ENCODE assay signal across 8 cellular contexts in the genomic region with DNA sequence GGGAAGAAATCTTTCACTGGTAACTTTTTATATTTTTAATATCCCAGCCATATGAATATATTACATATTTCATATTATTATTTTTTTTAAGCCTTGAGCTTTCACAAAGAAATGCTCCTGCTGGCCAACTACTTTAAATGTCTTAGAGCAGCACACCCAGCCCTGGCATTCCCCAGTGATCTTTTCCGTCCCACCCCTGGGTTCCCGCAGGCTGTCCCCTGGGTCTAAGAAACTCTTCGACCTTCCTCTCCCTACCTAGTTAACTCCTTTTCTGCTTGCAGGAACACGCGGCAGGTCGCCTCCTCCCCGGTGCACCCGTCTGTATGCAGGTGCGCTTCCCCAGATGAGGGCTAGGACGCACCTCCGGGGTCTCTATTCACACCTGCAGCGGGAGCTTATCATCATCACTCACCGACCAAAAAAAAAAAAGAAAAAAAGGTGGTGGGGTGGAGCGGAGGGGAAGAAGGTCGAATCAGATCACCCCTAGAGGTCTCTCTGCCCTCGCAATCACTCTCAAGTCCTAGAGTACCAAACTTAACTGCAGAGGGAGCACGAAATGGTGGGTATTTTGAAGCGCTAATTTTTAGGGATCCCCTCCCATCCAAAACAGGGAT. TPM values are rescaled to one million over a fixed set of nuclear protein-coding genes. Genes with fewer than 3 reads are reported as not detected.
DNase-seq lines count a peak whose midpoint lies in the region; ATAC-seq, FAIRE-seq and TF ChIP-seq lines count a peak whose summit lies in the region.

No MANE protein-coding gene starts in this region.

- peak overlapping the region; percentile 95 for H2AFZ ChIP-seq in astrocyte (ENCODE audit: low read depth, low read length)

- H3K27me3 Mint-ChIP-seq in astrocyte (ENCODE audit: low read depth, unreplicated experiment) (no peaks in the 10 kb centered on the region), immature natural killer cell (ENCODE audit: low read depth in 3 of 3) (peaks cover 0 to 11% (median 3%) of the 10 kb centered on the region in 3 donors)

- H3K36me3 ChIP-seq in ES-I3 (ENCODE audit: insufficient read depth, low read length), result no peaks in the 10 kb centered on the region; the same call in 1 of the 2 replicates
- H3K36me3 ChIP-seq in astrocyte (ENCODE audit: insufficient read depth, low read length), result no peaks in the 10 kb centered on the region

- peak overlapping the region; percentile 71 for H3K27ac ChIP-seq in astrocyte (ENCODE audit: low read depth, low read length)

- H3K4me2 ChIP-seq in astrocyte (ENCODE audit: low read length), result peak overlapping the region; percentile 98

- peak overlapping the region; percentile 95 for H3K4me3 ChIP-seq in astrocyte (ENCODE audit: insufficient read depth, low read depth, low read length)

- H3K4me1 ChIP-seq in ES-I3 (ENCODE audit: insufficient read depth, low read length), result no peaks in the 10 kb centered on the region
- peaks cover 7% of the 10 kb centered on the region for H3K4me1 ChIP-seq in astrocyte (ENCODE audit: insufficient read depth, low read length)

- no peak for FAIRE-seq in astrocyte (lab: Jason Lieb, UNC)

- no peaks in the 10 kb centered on the region for H4K20me1 ChIP-seq in astrocyte (ENCODE audit: insufficient read depth, low read length)

- H3K9me3 Mint-ChIP-seq in astrocyte (ENCODE audit: unreplicated experiment) (no peaks in the 10 kb centered on the region), immature natural killer cell (no peaks in the 10 kb centered on the region)

- peak overlapping the region; percentile 88 for H3K27ac Mint-ChIP-seq in astrocyte (ENCODE audit: unreplicated experiment)
- peak overlapping the region; percentile 90 to 98 (median 95) for H3K27ac Mint-ChIP-seq in immature natural killer cell

- H3K9ac ChIP-seq in ES-I3 (ENCODE audit: low read depth, low read length), result peak overlapping the region; percentile 75
- H3K9ac ChIP-seq in astrocyte (ENCODE audit: low read length), result peak overlapping the region; percentile 95

- H3K4me1 Mint-ChIP-seq in astrocyte (ENCODE audit: low read depth, unreplicated experiment), result no peaks in the 10 kb centered on the region
- peaks cover 18 to 22% of the 10 kb centered on the region in 2 donors for H3K4me1 Mint-ChIP-seq in immature natural killer cell

- H3K4me3 Mint-ChIP-seq in astrocyte (ENCODE audit: unreplicated experiment) (peak overlapping the region; percentile 93), immature natural killer cell (peak overlapping the region; percentile 92 to 95 (median 93))

- H3K9me3 ChIP-seq in ES-I3 (ENCODE audit: control insufficient read depth, insufficient read depth, low read length), result no peaks in the 10 kb centered on the region
- no peaks in the 10 kb centered on the region for H3K9me3 ChIP-seq in astrocyte (ENCODE audit: insufficient read depth, low read depth, low read length)

- H3K27me3 ChIP-seq in astrocyte (ENCODE audit: insufficient read depth, low read length), result no peaks in the 10 kb centered on the region

- H3K36me3 Mint-ChIP-seq in astrocyte (ENCODE audit: low read depth, unreplicated experiment) (peaks cover 9% of the 10 kb centered on the region), immature natural killer cell (peaks cover 7 to 9% (median 8%) of the 10 kb centered on the region in 3 donors)

- ATAC-seq in GM21381 (IDR thresholded peaks at IDR 0.05; ENCODE audit: unreplicated experiment), result peak; percentile 41

- TF ChIP-seq CTCF in astrocyte (IDR thresholded peaks at IDR 0.05; ENCODE audit: insufficient read depth, low read depth, low read length), result no peak

- peak; percentile 44 for DNase-seq in HPDE6-E6E7 (ENCODE audit: extremely low spot score)
- peak; percentile 56 for DNase-seq in RPMI7951 (ENCODE audit: low read depth)
- DNase-seq in astrocyte (ENCODE audit: low read depth), result no peak
- DNase-seq in immature natural killer cell, result no peak
- peak; percentile 43 for DNase-seq in stimulated activated CD4-positive, alpha-beta T cell treated with anti-CD3 and anti-CD28 coated beads, Interleukin-1b, Interleukin-23, amount 100 ng/mL, for 48 hours
- no peak for DNase-seq in SHP77 treated with DMSO at 0.1 percent for 48 hours (lab: John Stamatoyannopoulos, UW)

- H3K79me2 ChIP-seq in astrocyte (ENCODE audit: insufficient read depth, low read length), result peaks cover 29% of the 10 kb centered on the region

RNA-seq across cellular contexts. Expression of gene ZFP62, which starts 0.7 kb away (rescaled TPM):
- total RNA-seq in RPMI7951 (2014; rRNA removed; shearing (Covaris generic)), result 15.0 and 16.0 TPM in 2 replicates
- 14.5 and 15.0 TPM in 2 replicates for total RNA-seq in astrocyte
- 1 to 10 TPM; 7.4 to 9.8 (median 8.9) TPM for polyA plus RNA-seq in immature natural killer cell

RNA-seq across cellular contexts. Expression of gene BTNL8, which starts 38.6 kb away (rescaled TPM):
- 0.12 and 0.29 TPM in 2 replicates for total RNA-seq in RPMI7951 (2014; rRNA removed; shearing (Covaris generic))
- not detected in 2 replicates for total RNA-seq in astrocyte
- not detected for polyA plus RNA-seq in immature natural killer cell

RNA-seq across cellular contexts. Expression of gene MGAT1, which starts 57.8 kb away (rescaled TPM):
- 39.0 and 56.8 TPM in 2 replicates for total RNA-seq in RPMI7951 (2014; rRNA removed; shearing (Covaris generic))
- 116 and 120 TPM in 2 replicates for total RNA-seq in astrocyte
- polyA plus RNA-seq in immature natural killer cell, result 100 to 1,000 TPM; 220 to 241 (median 238) TPM

Comparison
In these comparisons a context has a peak if more than half of its experiments do, and no peak if none do; other contexts are left out.
1. DNase-seq: peak in HPDE6-E6E7 (single experiment), RPMI7951 (single experiment) and stimulated activated CD4-positive, alpha-beta T cell treated with anti-CD3 and anti-CD28 coated beads, Interleukin-1b, Interleukin-23, amount 100 ng/mL, for 48 hours (single experiment); none in astrocyte (single experiment), immature natural killer cell (0 of 3) and SHP77 treated with DMSO at 0.1 percent for 48 hours (single experiment).